17 cellular contexts compared by ENCODE assay signal in genomic region chr4:171875291-171875690, GRCh38.
"Had no signal": no experiment of that assay in that cellular context is flagged by ENCODE, and none has a peak within 500 bp of the region (broad histone marks: within the 10 kb centered on the region; RNA-seq: fewer than 3 reads in every experiment).

No MANE protein-coding gene starts in this region.

- H3K27ac Mint-ChIP-seq: activated naive CD8-positive, alpha-beta T cell treated with anti-CD3 and anti-CD28 coated beads, Interleukin-2, amount 50 U/mL, for 24 hours; nephron progenitor cell; T-cell had no signal

- H3K36me3 ChIP-seq: ascending aorta, gastrocnemius medialis, heart left ventricle, left ventricle myocardium inferior, right lobe of liver, stomach, thoracic aorta had no signal

- H3K27me3 Mint-ChIP-seq: activated naive CD8-positive, alpha-beta T cell treated with anti-CD3 and anti-CD28 coated beads, Interleukin-2, amount 50 U/mL, for 24 hours; T-cell had no signal

- H3K4me3 Mint-ChIP-seq: activated naive CD8-positive, alpha-beta T cell treated with anti-CD3 and anti-CD28 coated beads, Interleukin-2, amount 50 U/mL, for 24 hours; nephron progenitor cell; T-cell had no signal

- H3K9me3 ChIP-seq: ascending aorta, gastrocnemius medialis, heart left ventricle, left ventricle myocardium inferior, right lobe of liver, stomach, thoracic aorta had no signal

- H3K4me3 ChIP-seq: ascending aorta, gastrocnemius medialis, heart left ventricle, left ventricle myocardium inferior, right lobe of liver, smooth muscle cell, stomach, thoracic aorta had no signal

- DNase-seq: activated naive CD4-positive, alpha-beta T cell treated with Interleukin-2 at 50 U/mL for 16 hours; activated naive CD8-positive, alpha-beta T cell treated with anti-CD3 and anti-CD28 coated beads, Interleukin-2, amount 50 U/mL, for 24 hours; activated T-cell treated with anti-CD3 and anti-CD28 coated beads for 4 hours; dermis blood vessel endothelial cell; gastrocnemius medialis; heart left ventricle; kidney; left ventricle myocardium inferior; nephron progenitor cell; right lobe of liver; stomach; T-cell; T-helper 9 cell had no signal

- H3K4me1 Mint-ChIP-seq: activated naive CD8-positive, alpha-beta T cell treated with anti-CD3 and anti-CD28 coated beads, Interleukin-2, amount 50 U/mL, for 24 hours; nephron progenitor cell; T-cell had no signal

- H3K27me3 ChIP-seq: ascending aorta, gastrocnemius medialis, heart left ventricle, right lobe of liver, stomach had no signal

- H3K4me1 ChIP-seq: ascending aorta, gastrocnemius medialis, heart left ventricle, left ventricle myocardium inferior, right lobe of liver, stomach had no signal

- H3K4me2 ChIP-seq: smooth muscle cell had no signal

- H3K36me3 Mint-ChIP-seq: T-cell had no signal

- H3K9me3 Mint-ChIP-seq: nephron progenitor cell had no signal

- ATAC-seq: activated CD4-positive, CD25-positive, alpha-beta regulatory T cell treated with anti-CD3 and anti-CD28 coated beads, Interleukin-2, amount 50 U/mL, for 24 hours; activated naive CD8-positive, alpha-beta T cell treated with anti-CD3 and anti-CD28 coated beads, Interleukin-2, amount 50 U/mL, for 24 hours; gastrocnemius medialis; heart left ventricle; right lobe of liver; T-cell had no signal

- H3K27ac ChIP-seq: ascending aorta, gastrocnemius medialis, heart left ventricle, left ventricle myocardium inferior, right lobe of liver, stomach, thoracic aorta had no signal
